ENCODE assay signal across 1 cellular context in the genomic region with DNA sequence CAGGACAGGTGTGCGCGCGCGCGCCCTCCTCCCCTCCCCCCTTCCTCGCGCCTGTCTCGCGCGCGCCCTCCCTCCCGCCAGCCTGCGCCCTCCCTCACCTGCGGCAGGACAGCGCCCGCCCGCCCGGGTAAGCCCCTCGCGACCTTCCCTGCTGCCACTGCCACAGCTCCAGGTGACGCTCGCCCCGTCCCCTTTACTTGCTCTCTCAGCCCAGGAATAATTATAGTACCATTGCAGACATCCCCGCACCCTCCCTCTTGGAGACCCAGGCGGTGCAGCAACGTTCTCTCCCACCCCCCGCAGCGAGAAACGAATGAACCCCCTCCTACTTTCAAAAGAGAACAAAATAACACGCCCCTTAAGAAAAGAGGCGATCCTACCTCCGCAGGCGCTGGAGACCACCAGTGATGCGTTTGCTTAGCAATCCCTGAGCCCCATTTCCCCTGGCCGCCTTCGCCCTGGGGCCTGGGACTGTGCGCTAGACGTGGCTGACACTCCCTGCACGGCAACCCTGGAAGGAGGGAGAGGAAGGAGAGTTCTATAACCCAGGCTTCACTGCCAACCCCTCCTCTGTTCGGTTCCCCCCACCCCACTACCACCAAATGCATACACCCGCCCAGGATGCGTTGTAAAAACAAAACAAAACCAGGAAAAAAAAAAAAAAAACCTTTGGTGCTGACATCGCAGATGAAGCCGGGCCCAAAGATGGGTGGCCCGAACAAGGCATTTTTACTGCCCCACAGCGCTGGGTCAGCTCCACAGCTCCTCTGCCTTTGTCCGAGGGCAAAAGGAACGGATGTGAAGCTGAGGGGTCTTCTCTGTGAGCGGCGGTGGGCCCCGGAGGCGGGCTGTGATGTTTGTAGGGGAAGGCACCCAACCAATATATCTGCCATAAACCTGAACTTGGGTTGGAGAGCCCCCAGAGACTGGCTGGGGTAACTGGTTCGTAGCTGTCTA.
TF ChIP-seq lines count a peak whose summit lies in the region.

No MANE protein-coding gene starts in this region.

TF ChIP-seq in HepG2, 621 proteins besides CTCF, POLR2A, EP300 and RAD21 (continued from another document):
- TF ChIP-seq ZNF710 (CRISPR knock-in tag; IDR thresholded peaks at IDR 0.05; ENCODE audit: borderline replicate concordance) (0 out of 2 replicates have a peak, but pooled peaks have one; percentile 14), BCL3 (CRISPR knock-in tag; IDR thresholded peaks at IDR 0.05) (0 out of 2 replicates have a peak, but pooled peaks have one; percentile 3), ZNF142 (CRISPR knock-in tag; IDR thresholded peaks at IDR 0.05) (peak; percentile 97), ZBTB42 (CRISPR knock-in tag; IDR thresholded peaks at IDR 0.05) (peak; percentile 48; the same call in 1 of the 2 replicates), ZBTB7A (CRISPR knock-in tag; IDR thresholded peaks at IDR 0.05) (0 out of 2 replicates have a peak, but pooled peaks have one; percentile 18), ZSCAN5A (CRISPR knock-in tag; IDR thresholded peaks at IDR 0.05; ENCODE audit: borderline replicate concordance) (no peak), NKX3-1 (CRISPR knock-in tag; IDR thresholded peaks at IDR 0.05) (no peak), NFRKB (IDR thresholded peaks at IDR 0.05) (no peak), KDM5A (IDR thresholded peaks at IDR 0.05; ENCODE audit: borderline replicate concordance, low read length) (peak; percentile 16; the same call in 1 of the 2 replicates), SRY (CRISPR knock-in tag; IDR thresholded peaks at IDR 0.05) (0 out of 2 replicates have a peak, but pooled peaks have one; percentile 15), GABPA (IDR thresholded peaks at IDR 0.05; ENCODE audit: low read depth, low read length) (no peak), GABPA (CRISPR knock-in tag; IDR thresholded peaks at IDR 0.05; ENCODE audit: low read depth) (no peak), ZNF446 (CRISPR knock-in tag; IDR thresholded peaks at IDR 0.05) (0 out of 2 replicates have a peak, but pooled peaks have one; percentile 11), TBX2 (CRISPR knock-in tag; IDR thresholded peaks at IDR 0.05; ENCODE audit: borderline replicate concordance) (0 out of 2 replicates have a peak, but pooled peaks have one; percentile 7), ZNF788 (CRISPR knock-in tag; IDR thresholded peaks at IDR 0.05; ENCODE audit: borderline replicate concordance) (0 out of 2 replicates have a peak, but pooled peaks have one; percentile 3), ZBTB14 (CRISPR knock-in tag; IDR thresholded peaks at IDR 0.05) (peak; percentile 15; the same call in 1 of the 2 replicates), SP1 (IDR thresholded peaks at IDR 0.05) (no peak), SP1 (CRISPR knock-in tag; IDR thresholded peaks at IDR 0.05) (no peak), ZNF501 (CRISPR knock-in tag; IDR thresholded peaks at IDR 0.05) (peak; percentile 35; the same call in 1 of the 2 replicates), TARDBP (CRISPR knock-in tag; IDR thresholded peaks at IDR 0.05) (0 out of 2 replicates have a peak, but pooled peaks have one; percentile 2), ZNF850 (CRISPR knock-in tag; conservative IDR thresholded peaks at IDR 0.05) (no peak), ZSCAN31 (CRISPR knock-in tag; IDR thresholded peaks at IDR 0.05; ENCODE audit: low read depth) (no peak), ATAD3A (CRISPR knock-in tag; IDR thresholded peaks at IDR 0.05) (no peak), ZNF709 (CRISPR knock-in tag; IDR thresholded peaks at IDR 0.05) (no peak), SRSF1 (optimal IDR thresholded peaks at IDR 0.05; ENCODE audit: low read depth, low read length) (peak; percentile 1)
- TF ChIP-seq, protein P1, sequence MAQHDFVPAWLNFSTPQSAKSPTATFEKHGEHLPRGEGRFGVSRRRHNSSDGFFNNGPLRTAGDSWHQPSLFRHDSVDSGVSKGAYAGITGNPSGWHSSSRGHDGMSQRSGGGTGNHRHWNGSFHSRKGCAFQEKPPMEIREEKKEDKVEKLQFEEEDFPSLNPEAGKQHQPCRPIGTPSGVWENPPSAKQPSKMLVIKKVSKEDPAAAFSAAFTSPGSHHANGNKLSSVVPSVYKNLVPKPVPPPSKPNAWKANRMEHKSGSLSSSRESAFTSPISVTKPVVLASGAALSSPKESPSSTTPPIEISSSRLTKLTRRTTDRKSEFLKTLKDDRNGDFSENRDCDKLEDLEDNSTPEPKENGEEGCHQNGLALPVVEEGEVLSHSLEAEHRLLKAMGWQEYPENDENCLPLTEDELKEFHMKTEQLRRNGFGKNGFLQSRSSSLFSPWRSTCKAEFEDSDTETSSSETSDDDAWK (CRISPR knock-in tag; IDR thresholded peaks at IDR 0.05), result no peak
- TF ChIP-seq, protein P2, sequence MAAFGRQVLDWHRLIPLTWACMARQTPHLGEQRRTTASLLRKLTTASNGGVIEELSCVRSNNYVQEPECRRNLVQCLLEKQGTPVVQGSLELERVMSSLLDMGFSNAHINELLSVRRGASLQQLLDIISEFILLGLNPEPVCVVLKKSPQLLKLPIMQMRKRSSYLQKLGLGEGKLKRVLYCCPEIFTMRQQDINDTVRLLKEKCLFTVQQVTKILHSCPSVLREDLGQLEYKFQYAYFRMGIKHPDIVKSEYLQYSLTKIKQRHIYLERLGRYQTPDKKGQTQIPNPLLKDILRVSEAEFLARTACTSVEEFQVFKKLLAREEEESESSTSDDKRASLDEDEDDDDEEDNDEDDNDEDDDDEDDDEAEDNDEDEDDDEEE (CRISPR knock-in tag; IDR thresholded peaks at IDR 0.05), result peak; percentile 43; the same call in 1 of the 2 replicates
- TF ChIP-seq, protein P3, sequence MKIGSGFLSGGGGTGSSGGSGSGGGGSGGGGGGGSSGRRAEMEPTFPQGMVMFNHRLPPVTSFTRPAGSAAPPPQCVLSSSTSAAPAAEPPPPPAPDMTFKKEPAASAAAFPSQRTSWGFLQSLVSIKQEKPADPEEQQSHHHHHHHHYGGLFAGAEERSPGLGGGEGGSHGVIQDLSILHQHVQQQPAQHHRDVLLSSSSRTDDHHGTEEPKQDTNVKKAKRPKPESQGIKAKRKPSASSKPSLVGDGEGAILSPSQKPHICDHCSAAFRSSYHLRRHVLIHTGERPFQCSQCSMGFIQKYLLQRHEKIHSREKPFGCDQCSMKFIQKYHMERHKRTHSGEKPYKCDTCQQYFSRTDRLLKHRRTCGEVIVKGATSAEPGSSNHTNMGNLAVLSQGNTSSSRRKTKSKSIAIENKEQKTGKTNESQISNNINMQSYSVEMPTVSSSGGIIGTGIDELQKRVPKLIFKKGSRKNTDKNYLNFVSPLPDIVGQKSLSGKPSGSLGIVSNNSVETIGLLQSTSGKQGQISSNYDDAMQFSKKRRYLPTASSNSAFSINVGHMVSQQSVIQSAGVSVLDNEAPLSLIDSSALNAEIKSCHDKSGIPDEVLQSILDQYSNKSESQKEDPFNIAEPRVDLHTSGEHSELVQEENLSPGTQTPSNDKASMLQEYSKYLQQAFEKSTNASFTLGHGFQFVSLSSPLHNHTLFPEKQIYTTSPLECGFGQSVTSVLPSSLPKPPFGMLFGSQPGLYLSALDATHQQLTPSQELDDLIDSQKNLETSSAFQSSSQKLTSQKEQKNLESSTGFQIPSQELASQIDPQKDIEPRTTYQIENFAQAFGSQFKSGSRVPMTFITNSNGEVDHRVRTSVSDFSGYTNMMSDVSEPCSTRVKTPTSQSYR (CRISPR knock-in tag; IDR thresholded peaks at IDR 0.05; ENCODE audit: borderline replicate concordance), result peak; percentile 69
TF ChIP-seq in HepG2: peak in this region for 17.
